ENCODE assay signal across 21 cellular contexts in genomic region chr10:1538121-1538520, GRCh38.
DNase-seq lines count a peak whose midpoint lies in the region; ATAC-seq, FAIRE-seq and TF ChIP-seq lines count a peak whose summit lies in the region.
"Had no signal": no experiment of that assay in that cellular context is flagged by ENCODE, and none has a peak within 500 bp of the region (broad histone marks: within the 10 kb centered on the region; RNA-seq: fewer than 3 reads in every experiment).

No MANE protein-coding gene starts in this region.

- H3K9me3 ChIP-seq in kidney (ENCODE audit: control insufficient read depth in 1 of 2, low read length in 2 of 2), result no peaks in the 10 kb centered on the region
- no peaks in the 10 kb centered on the region for H3K9me3 ChIP-seq in neural progenitor cell (ENCODE audit: low read depth)
- H3K9me3 ChIP-seq in sigmoid colon, result no peaks in the 10 kb centered on the region
- no peaks in the 10 kb centered on the region for H3K9me3 ChIP-seq in upper lobe of right lung
- H3K9me3 ChIP-seq: Caco-2 had no signal

- H3F3A ChIP-seq in neural progenitor cell (ENCODE audit: low read depth), result no peaks in the 10 kb centered on the region

- intact Hi-C loops in kidney (cut with DNase I), result no loop called here
- intact Hi-C loops in sigmoid colon (cut with DNase I), result no loop called here
- intact Hi-C loops in upper lobe of right lung (cut with DNase I), result no loop called here

- no peak for TF ChIP-seq POLR2A in sigmoid colon (IDR thresholded peaks at IDR 0.05)

- peak; percentile 30 for DNase-seq in kidney
- DNase-seq in neural progenitor cell (ENCODE audit: low spot score), result no peak
- DNase-seq in sigmoid colon, result peak; percentile 48
- peak; percentile 55 for DNase-seq in upper lobe of right lung
- DNase-seq in osteocyte (ENCODE audit: extremely low spot score, unreplicated experiment), result no peak
- no peak for DNase-seq in NCI-H1694 treated with DMSO at 0.1 percent for 48 hours (lab: John Stamatoyannopoulos, UW)
- DNase-seq in activated CD8-positive, alpha-beta memory T cell treated with anti-CD3 and anti-CD28 coated beads, Interleukin-2, amount 50 U/mL, for 48 hours, result no peak
- DNase-seq: C1 segment of cervical spinal cord; CD8-positive, alpha-beta T cell; GM23248; H9; HFFc6; KBM-7; MM.1S; NCI-H2029 treated with DMSO at 0.1 percent for 48 hours; NCI-H2227 treated with DMSO at 0.1 percent for 48 hours; NCI-H526 treated with DMSO at 0.1 percent for 48 hours; RPMI8226; SHP77 had no signal

- H3K4me3 Mint-ChIP-seq in neural progenitor cell (no peak overlapping the region), osteocyte (ENCODE audit: unreplicated experiment) (no peak overlapping the region)
- H3K4me3 Mint-ChIP-seq: CD8-positive, alpha-beta T cell; H9; HFFc6 had no signal

- no peaks in the 10 kb centered on the region for H3K79me2 ChIP-seq in neural progenitor cell (ENCODE audit: low read depth)

- H3K27ac ChIP-seq in kidney (ENCODE audit: low read depth in 2 of 2, low read length in 2 of 2), result no peak overlapping the region
- no peak overlapping the region for H3K27ac ChIP-seq in neural progenitor cell
- H3K27ac ChIP-seq in sigmoid colon, result no peak overlapping the region
- no peak overlapping the region for H3K27ac ChIP-seq in upper lobe of right lung
- H3K27ac ChIP-seq: GM23248 had no signal

- H3K9ac ChIP-seq in kidney (ENCODE audit: low read length in 2 of 2) (no peak overlapping the region), neural progenitor cell (no peak overlapping the region)
- H3K9ac ChIP-seq: GM23248 had no signal

- 64 to 70% methylated on average over 8 of the region's 8 CpGs for WGBS in sigmoid colon, 2 donors

- no peak overlapping the region for H3K4me2 ChIP-seq in neural progenitor cell

- H3K9me3 Mint-ChIP-seq in neural progenitor cell (peaks cover 7% of the 10 kb centered on the region), osteocyte (ENCODE audit: unreplicated experiment) (no peaks in the 10 kb centered on the region)
- H3K9me3 Mint-ChIP-seq: CD8-positive, alpha-beta T cell; H9 had no signal

- H3K4me1 ChIP-seq in kidney (ENCODE audit: control insufficient read depth in 1 of 2, insufficient read depth in 1 of 2, low read depth in 1 of 2, low read length in 2 of 2), result no peaks in the 10 kb centered on the region
- no peaks in the 10 kb centered on the region for H3K4me1 ChIP-seq in neural progenitor cell
- no peaks in the 10 kb centered on the region for H3K4me1 ChIP-seq in sigmoid colon
- no peaks in the 10 kb centered on the region for H3K4me1 ChIP-seq in upper lobe of right lung
- H3K4me1 ChIP-seq: Caco-2 had no signal

- no peak for TF ChIP-seq CTCF in kidney (IDR thresholded peaks at IDR 0.05; ENCODE audit: borderline replicate concordance, extremely low read depth, insufficient read depth)
- no peak for TF ChIP-seq CTCF in neural progenitor cell (IDR thresholded peaks at IDR 0.05)
- TF ChIP-seq CTCF in sigmoid colon (IDR thresholded peaks at IDR 0.05), result no peak
- no peak for TF ChIP-seq CTCF in upper lobe of right lung (IDR thresholded peaks at IDR 0.05)
- TF ChIP-seq CTCF in osteocyte (IDR thresholded peaks at IDR 0.05), result no peak

- H3K36me3 ChIP-seq in kidney (ENCODE audit: control insufficient read depth in 1 of 2, insufficient read depth in 2 of 2, low read length in 2 of 2) (no peaks in the 10 kb centered on the region), neural progenitor cell (no peaks in the 10 kb centered on the region), sigmoid colon (no peaks in the 10 kb centered on the region), upper lobe of right lung (no peaks in the 10 kb centered on the region)

- H3K27ac Mint-ChIP-seq in neural progenitor cell (peak overlapping the region; percentile 16), osteocyte (ENCODE audit: unreplicated experiment) (no peak overlapping the region)
- H3K27ac Mint-ChIP-seq: CD8-positive, alpha-beta T cell; H9; HFFc6 had no signal

- no peak overlapping the region for H2AFZ ChIP-seq in neural progenitor cell (replicated peaks)
- H2AFZ ChIP-seq: GM23248 had no signal

- no peaks in the 10 kb centered on the region for H4K20me1 ChIP-seq in neural progenitor cell (ENCODE audit: low read depth)

- H3K27me3 ChIP-seq in neural progenitor cell (no peaks in the 10 kb centered on the region), sigmoid colon (no peaks in the 10 kb centered on the region), upper lobe of right lung (no peaks in the 10 kb centered on the region)

- H3K4me1 Mint-ChIP-seq in neural progenitor cell (no peaks in the 10 kb centered on the region), osteocyte (ENCODE audit: unreplicated experiment) (no peaks in the 10 kb centered on the region)
- H3K4me1 Mint-ChIP-seq: H9 had no signal

- H3K4me3 ChIP-seq in kidney (ENCODE audit: low read length in 2 of 2) (no peak overlapping the region), neural progenitor cell (no peak overlapping the region), sigmoid colon (no peak overlapping the region), upper lobe of right lung (no peak overlapping the region)
- H3K4me3 ChIP-seq: GM23248 had no signal

- no peak for TF ChIP-seq EP300 in sigmoid colon (IDR thresholded peaks at IDR 0.05)

- peak; percentile 19 for ATAC-seq in upper lobe of right lung
- ATAC-seq: CD8-positive, alpha-beta T cell had no signal

- H3K36me3 Mint-ChIP-seq in neural progenitor cell (no peaks in the 10 kb centered on the region), osteocyte (ENCODE audit: unreplicated experiment) (peaks cover 1% of the 10 kb centered on the region)
- H3K36me3 Mint-ChIP-seq: CD8-positive, alpha-beta T cell had no signal

- H3K27me3 Mint-ChIP-seq in neural progenitor cell (ENCODE audit: insufficient read depth, low read depth), result no peaks in the 10 kb centered on the region
- peaks cover 5% of the 10 kb centered on the region for H3K27me3 Mint-ChIP-seq in osteocyte (ENCODE audit: unreplicated experiment)

- no peak for FAIRE-seq in kidney (lab: Jason Lieb, UNC)
- FAIRE-seq: G401.6 had no signal

Comparison
In these comparisons a context has a peak if more than half of its experiments do, and no peak if none do; other contexts are left out.
1. DNase-seq: peak in kidney (single experiment), sigmoid colon (single experiment) and upper lobe of right lung (single experiment); none in neural progenitor cell (single experiment), osteocyte (single experiment), NCI-H1694 treated with DMSO at 0.1 percent for 48 hours (single experiment) and activated CD8-positive, alpha-beta memory T cell treated with anti-CD3 and anti-CD28 coated beads, Interleukin-2, amount 50 U/mL, for 48 hours (single experiment).